ENCODE assay signal across 8 cellular contexts in genomic region chr10:44864637-44865288, GRCh38. TPM values are rescaled to one million over a fixed set of nuclear protein-coding genes. Genes with fewer than 3 reads are reported as not detected.
DNase-seq lines count a peak whose midpoint lies in the region; ATAC-seq and TF ChIP-seq lines count a peak whose summit lies in the region.

No MANE protein-coding gene starts in this region.

- H3K4me1 Mint-ChIP-seq in HFFc6 (ENCODE audit: low read depth) (peaks cover 76% of the 10 kb centered on the region), T-cell (peaks cover 18 to 19% (median 19%) of the 10 kb centered on the region in 3 donors)

- intact Hi-C loops in left cardiac atrium (cut with DNase I) (loop anchor here (1.0 to 10.0 kb wide), 3 partner anchors 560 to 1193 kb away; no protein-coding TSS in a partner anchor), posterior vena cava (cut with DNase I) (loop anchor here (5.0 to 10.0 kb wide), 2 partner anchors 482 to 550 kb away; no protein-coding TSS in a partner anchor)

- ATAC-seq in T-cell (replicated peaks in 1 of 4) (peak; percentile 77 to 90 (median 86)), left cardiac atrium (peak; percentile 95 to 97), upper lobe of left lung (ENCODE audit: low FRiP score in 2 of 2) (peak; percentile 95)

- H3K4me1 ChIP-seq in upper lobe of left lung: peaks cover 11 to 27% (median 14%) of the 10 kb centered on the region in 4 donors

- H3K4me3 ChIP-seq in upper lobe of left lung: peak overlapping the region; percentile 34 to 59 (median 48)

- no peaks in the 10 kb centered on the region for H3K27me3 Mint-ChIP-seq in HFFc6 (ENCODE audit: insufficient read depth)
- H3K27me3 Mint-ChIP-seq in T-cell: peaks cover 42 to 59% of the 10 kb centered on the region in 2 donors

- TF ChIP-seq POLR2A in upper lobe of left lung (IDR thresholded peaks at IDR 0.05): no peak

- TF ChIP-seq CTCF in HFFc6 (IDR thresholded peaks at IDR 0.05): peak; percentile 99
- peak; percentile 92 to 97 (median 96) for TF ChIP-seq CTCF in upper lobe of left lung (IDR thresholded peaks at IDR 0.05)

- peak; percentile 48 for DNase-seq in GM04503 (ENCODE audit: low read depth)
- DNase-seq in HFFc6: peak; percentile 86
- DNase-seq in NAMALWA (ENCODE audit: low spot score): peak; percentile 36
- DNase-seq in T-cell: peak; percentile 33 to 88 (median 74)
- peak; percentile 63 for DNase-seq in amniotic epithelial cell (ENCODE audit: low read depth)
- peak; percentile 92 for DNase-seq in left cardiac atrium
- DNase-seq in posterior vena cava (ENCODE audit: low spot score): peak; percentile 97
- peak; percentile 86 to 99 for DNase-seq in upper lobe of left lung

- H3K27ac ChIP-seq in upper lobe of left lung: peak overlapping the region in 2 of 4 donors; percentile 4 to 74

- H3K27me3 ChIP-seq in upper lobe of left lung: no peaks in the 10 kb centered on the region

- H3K36me3 ChIP-seq in upper lobe of left lung: no peaks in the 10 kb centered on the region

- TF ChIP-seq EP300 in upper lobe of left lung (IDR thresholded peaks at IDR 0.05): no peak

- WGBS in upper lobe of left lung, 2 donors: 1 to 2% methylated on average over 27 to 42 of the region's 42 CpGs

- H3K4me3 Mint-ChIP-seq in HFFc6: peak overlapping the region; percentile 94
- peak overlapping the region; percentile 87 to 88 (median 88) for H3K4me3 Mint-ChIP-seq in T-cell

- H3K36me3 Mint-ChIP-seq in HFFc6 (ENCODE audit: low read depth) (0 out of 2 replicates have a peak, but pooled peaks cover 5% of the 10 kb centered on the region), T-cell (no peaks in the 10 kb centered on the region)

- no peaks in the 10 kb centered on the region for H3K9me3 Mint-ChIP-seq in HFFc6
- H3K9me3 Mint-ChIP-seq in T-cell: no peaks in the 10 kb centered on the region

- no peaks in the 10 kb centered on the region for H3K9me3 ChIP-seq in upper lobe of left lung

- POLR2A ChIA-PET in T-cell (lab: Charles Lee): no interaction called here

- H3K27ac Mint-ChIP-seq in HFFc6 (peak overlapping the region; percentile 99), T-cell (peak overlapping the region in 1 of 2 donors; percentile 15)

- CTCF ChIA-PET in T-cell (lab: Charles Lee): interaction anchor here in 1 of 2 donors (0.6 to 1.5 kb wide), 3 partner anchors 9 to 1175 kb away, joined by 3 to 5 read pairs (median 4); no protein-coding TSS in a partner anchor

RNA-seq across cellular contexts. Expression of gene TMEM72, which starts 46.4 kb away (rescaled TPM):
- total RNA-seq in HFFc6 (2021; fragmentation: NEBNext Ultra II Directional; extraction: Animal tissue kit (Norgen Biotek cat#: 25700)): not detected
- total RNA-seq in T-cell (under 1 TPM in 1 of 5 donors, not detected in 4; 0.13 TPM), left cardiac atrium (under 1 TPM; 0.21 to 0.27 TPM), posterior vena cava (not detected), upper lobe of left lung (under 1 TPM in 1 of 6 donors, not detected in 5; 0.06 TPM)

Comparison
In these comparisons a context has a peak if more than half of its experiments do, and no peak if none do; other contexts are left out.
1. DNase-seq: peak in every context shown above with its lines; median percentile 97 in posterior vena cava; 92 in upper lobe of left lung; 92 in left cardiac atrium; 86 in HFFc6; 74 in T-cell; 63 in amniotic epithelial cell; 48 in GM04503; 36 in NAMALWA.